ENCODE assay signal across 8 cellular contexts in genomic region chr6:25889877-25890853, GRCh38. TPM values are rescaled to one million over a fixed set of nuclear protein-coding genes. Genes with fewer than 3 reads are reported as not detected.
DNase-seq lines count a peak whose midpoint lies in the region; ATAC-seq, FAIRE-seq and TF ChIP-seq lines count a peak whose summit lies in the region.

No MANE protein-coding gene starts in this region.

- POLR2A ChIA-PET in AG04450 (lab: Yijun Ruan, JAX): no interaction called here

- H3K4me3 ChIP-seq in AG04450 (ENCODE audit: low read depth, low read length) (no peak overlapping the region), GM12875 (ENCODE audit: low read depth, low read length) (no peak overlapping the region), astrocyte of the spinal cord (ENCODE audit: low read depth, low read length) (no peak overlapping the region), upper lobe of right lung (no peak overlapping the region)

- no peaks in the 10 kb centered on the region for H3K36me3 ChIP-seq in upper lobe of right lung

- peak; percentile 44 for TF ChIP-seq CTCF in AG04450 (IDR thresholded peaks at IDR 0.05; ENCODE audit: low read depth, low read length)
- TF ChIP-seq CTCF in GM12875 (IDR thresholded peaks at IDR 0.05; ENCODE audit: borderline replicate concordance, insufficient read depth, low read depth, low read length): 0 out of 2 replicates have a peak, but pooled peaks have one; percentile 5
- TF ChIP-seq CTCF in astrocyte of the spinal cord (IDR thresholded peaks at IDR 0.05; ENCODE audit: low read depth, low read length): no peak
- TF ChIP-seq CTCF in upper lobe of right lung (IDR thresholded peaks at IDR 0.05): peak; percentile 46

- CTCF ChIA-PET in AG04450 (lab: Charles Lee): interaction anchor here (0.6 to 1.9 kb wide), 6 partner anchors 9 to 625 kb away, joined by 3 to 7 read pairs (median 4); no protein-coding TSS in a partner anchor

- H3K4me1 ChIP-seq in upper lobe of right lung: no peaks in the 10 kb centered on the region

- H3K27me3 ChIP-seq in AG04450 (ENCODE audit: control insufficient read depth, insufficient read depth, low read length) (no peaks in the 10 kb centered on the region), upper lobe of right lung (no peaks in the 10 kb centered on the region)

- H3K9me3 ChIP-seq in AG04450 (ENCODE audit: control insufficient read depth, insufficient read depth, low read length) (no peaks in the 10 kb centered on the region), upper lobe of right lung (no peaks in the 10 kb centered on the region)

- ATAC-seq in upper lobe of right lung: peak; percentile 76
- no peak for ATAC-seq in GM19351 (IDR thresholded peaks at IDR 0.05; ENCODE audit: unreplicated experiment)

- DNase-seq in AG04450 (ENCODE audit: low read depth, low spot score): no peak
- peak; percentile 49 for DNase-seq in NCI-H345 treated with DMSO at 0.1 percent for 48 hours (lab: John Stamatoyannopoulos, UW; ENCODE audit: unreplicated experiment)
- DNase-seq in astrocyte of the spinal cord (ENCODE audit: low read depth, low spot score): peak; percentile 14
- DNase-seq in upper lobe of right lung: no peak
- DNase-seq in activated CD4-positive, CD25-positive, alpha-beta regulatory T cell treated with anti-CD3 and anti-CD28 coated beads, Interleukin-2, amount 50 U/mL, for 72 hours: no peak

- intact Hi-C loops in upper lobe of right lung (cut with DNase I): no loop called here

- H3K27ac ChIP-seq in AG04450 (ENCODE audit: low read depth, low read length): no peak overlapping the region
- no peak overlapping the region for H3K27ac ChIP-seq in upper lobe of right lung

- in situ Hi-C loops in astrocyte of the spinal cord (cut with HindIII; ENCODE audit: low sequenced_read_pairs): no loop called here

- FAIRE-seq in islet of Langerhans (lab: Jason Lieb, UNC): peak; percentile 99

RNA-seq across cellular contexts. Expression of gene SLC17A3, which starts 16.1 kb away (rescaled TPM):
- polyA plus RNA-seq in AG04450 (2011; rRNA removed): 0.04 TPM in 1 of 2 replicates, not detected in the other
- polyA minus RNA-seq in AG04450 (2011; rRNA and poly(A)+ RNA removed): not detected in 2 replicates
- total RNA-seq in upper lobe of right lung: not detected

RNA-seq across cellular contexts. Expression of gene SLC17A2, which starts 40.3 kb away (rescaled TPM):
- polyA plus RNA-seq in AG04450 (2011; rRNA removed): not detected in 2 replicates
- polyA minus RNA-seq in AG04450 (2011; rRNA and poly(A)+ RNA removed): not detected in 2 replicates
- not detected for total RNA-seq in upper lobe of right lung

RNA-seq across cellular contexts. Expression of gene SLC17A1, which starts 58.3 kb away (rescaled TPM):
- not detected in 2 replicates for polyA plus RNA-seq in AG04450 (2011; rRNA removed)
- polyA minus RNA-seq in AG04450 (2011; rRNA and poly(A)+ RNA removed): not detected in 2 replicates
- not detected for total RNA-seq in upper lobe of right lung

Comparison
In these comparisons a context has a peak if more than half of its experiments do, and no peak if none do; other contexts are left out.
1. DNase-seq: peak in NCI-H345 treated with DMSO at 0.1 percent for 48 hours (single experiment) and astrocyte of the spinal cord (single experiment); none in AG04450 (single experiment), upper lobe of right lung (single experiment) and activated CD4-positive, CD25-positive, alpha-beta regulatory T cell treated with anti-CD3 and anti-CD28 coated beads, Interleukin-2, amount 50 U/mL, for 72 hours (single experiment).